In the genomic region with DNA sequence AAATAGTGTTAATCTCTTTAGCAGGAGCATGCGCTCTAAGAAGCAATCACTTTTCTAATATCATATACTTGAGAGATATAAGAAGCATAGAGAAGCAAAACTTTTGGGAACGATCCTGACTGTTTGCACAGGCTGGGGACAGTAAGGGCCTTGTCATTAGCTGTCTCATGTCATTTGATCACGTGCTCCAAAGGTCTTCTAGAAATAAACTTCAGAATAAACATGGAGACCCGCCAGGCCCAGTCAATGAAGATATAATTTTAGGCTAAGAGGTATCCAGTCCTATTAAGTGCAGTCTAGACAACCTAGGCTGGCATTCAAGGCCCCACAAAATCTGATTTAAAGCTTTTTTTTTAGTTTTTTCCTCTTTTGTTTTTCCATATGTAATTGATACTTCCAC, we compare ENCODE assay signal across 22 cellular contexts.
A peak's percentile ranks its signal among the peaks of the same experiment; 100 is the strongest.
DNase-seq lines count a peak whose midpoint lies in the region; ATAC-seq, FAIRE-seq and TF ChIP-seq lines count a peak whose summit lies in the region.
"Had no signal": no experiment of that assay in that cellular context is flagged by ENCODE, and none has a peak within 500 bp of the region (broad histone marks: within the 10 kb centered on the region; RNA-seq: fewer than 3 reads in every experiment).

No MANE protein-coding gene starts in this region.

- H3K4me2 ChIP-seq in K562 (ENCODE audit: insufficient read depth, low read length) (no peak overlapping the region), neural cell (ENCODE audit: low read length) (peak overlapping the region; percentile 37)

- ATAC-seq in left ventricle myocardium superior (peak; percentile 58), K562 (no peak)
- ATAC-seq: HepG2 had no signal

- TF ChIP-seq CTCF in left ventricle myocardium inferior (IDR thresholded peaks at IDR 0.05; ENCODE audit: borderline replicate concordance), result no peak
- no peak for TF ChIP-seq CTCF in K562 (IDR thresholded peaks at IDR 0.05 in 2 of 3, conservative IDR thresholded peaks at IDR 0.05 in 1 of 3; ENCODE audit: insufficient read depth in 2 of 3, low read depth in 1 of 3, low read length in 3 of 3)
- no peak for TF ChIP-seq CTCF in neural cell (IDR thresholded peaks at IDR 0.05; ENCODE audit: poor library complexity, severe bottlenecking)

- H3K9ac ChIP-seq in K562 (ENCODE audit: insufficient read depth in 1 of 2, low read depth in 2 of 2, low read length in 2 of 2) (no peak overlapping the region), neural cell (ENCODE audit: low read length) (peak overlapping the region; percentile 69)
- H3K9ac ChIP-seq: GM23248 had no signal

- TF ChIP-seq RAD21 in K562 (CRISPR knock-in tag; conservative IDR thresholded peaks at IDR 0.05 in 1 of 2, IDR thresholded peaks at IDR 0.05 in 1 of 2) (no peak), neural cell (conservative IDR thresholded peaks at IDR 0.05) (no peak)

- H2AFZ ChIP-seq in K562 (ENCODE audit: low read depth, low read length), result no peak overlapping the region
- no peak overlapping the region for H2AFZ ChIP-seq in neural cell (ENCODE audit: low read depth, low read length)
- H2AFZ ChIP-seq: GM23248 had no signal

- no peaks in the 10 kb centered on the region for H3K79me2 ChIP-seq in K562 (ENCODE audit: control insufficient read depth, insufficient read depth, low read length)
- no peaks in the 10 kb centered on the region for H3K79me2 ChIP-seq in neural cell (replicated peaks; ENCODE audit: insufficient read depth, low read length)

- H3K4me1 ChIP-seq in left ventricle myocardium inferior (peaks cover 12% of the 10 kb centered on the region), K562 (replicated peaks in 1 of 2; ENCODE audit: control insufficient read depth in 2 of 2, insufficient read depth in 2 of 2, low read length in 2 of 2) (no peaks in the 10 kb centered on the region)
- H3K4me1 ChIP-seq: HAP-1 had no signal

- H3K4me3 ChIP-seq in left ventricle myocardium inferior (no peak overlapping the region), K562 (no peak overlapping the region), neural cell (ENCODE audit: low read length) (peak overlapping the region; percentile 54)
- H3K4me3 ChIP-seq: GM23248, HAP-1 had no signal

- TF ChIP-seq EP300 in K562 (IDR thresholded peaks at IDR 0.05; ENCODE audit: low read length), result no peak
- TF ChIP-seq EP300 in neural cell (conservative IDR thresholded peaks at IDR 0.05; ENCODE audit: poor library complexity, severe bottlenecking), result no peak

- CTCF ChIA-PET in K562 (lab: Yijun Ruan, JAX; ENCODE audit: low intra/inter-chr PET ratio), result no interaction called here

- FAIRE-seq in K562 (lab: Jason Lieb, UNC), result no peak
- FAIRE-seq: A204.1, GM12891, GM19239, HepG2 had no signal

- H3K27me3 ChIP-seq in left ventricle myocardium inferior (ENCODE audit: low read depth) (no peaks in the 10 kb centered on the region), K562 (ENCODE audit: control insufficient read depth in 2 of 2, insufficient read depth in 2 of 2, low read length in 2 of 2) (peaks cover 4 to 9% of the 10 kb centered on the region in 2 experiments; a peak in 3 of 5 replicates), neural cell (ENCODE audit: insufficient read depth, low read depth, low read length) (no peaks in the 10 kb centered on the region)
- H3K27me3 ChIP-seq: BE2C had no signal

- no peak for TF ChIP-seq POLR2A in K562 (conservative IDR thresholded peaks at IDR 0.05)

- H3K36me3 ChIP-seq in left ventricle myocardium inferior (no peaks in the 10 kb centered on the region), K562 (ENCODE audit: control insufficient read depth, insufficient read depth, low read length) (no peaks in the 10 kb centered on the region), neural cell (ENCODE audit: insufficient read depth, low read length) (no peaks in the 10 kb centered on the region)
- H3K36me3 ChIP-seq: BE2C, HAP-1 had no signal

- no peak overlapping the region for H3K27ac ChIP-seq in left ventricle myocardium inferior (replicated peaks)
- no peak overlapping the region for H3K27ac ChIP-seq in K562 (ENCODE audit: extremely low read depth, low read depth, low read length)
- peak overlapping the region; percentile 95 for H3K27ac ChIP-seq in neural cell (ENCODE audit: low read length)
- H3K27ac ChIP-seq: GM23248 had no signal

- no peaks in the 10 kb centered on the region for H4K20me1 ChIP-seq in K562 (replicated peaks; ENCODE audit: control insufficient read depth, insufficient read depth, low read length)
- no peaks in the 10 kb centered on the region for H4K20me1 ChIP-seq in neural cell (ENCODE audit: insufficient read depth)

- no TSS peak for BruUV-seq in K562 (replicated peaks; lab: Mats Ljungman, UMichigan)

- H3K9me1 ChIP-seq in K562 (ENCODE audit: control insufficient read depth, insufficient read depth, low read length), result no peaks in the 10 kb centered on the region

- intact Hi-C loops in left ventricle myocardium superior (cut with micrococcal nuclease), result no loop called here
- intact Hi-C loops in left ventricle myocardium inferior (cut with micrococcal nuclease), result no loop called here
- intact Hi-C loops in K562 (cut with micrococcal nuclease), result no loop called here

- H3F3A ChIP-seq in neural cell (ENCODE audit: insufficient read depth, low read length, poor library complexity, severe bottlenecking), result peaks cover 11% of the 10 kb centered on the region

- WGBS in K562 (ENCODE audit: insufficient coverage, low coverage, missing lambda C conversion rate), result 2% methylated on average over 4 of the region's 4 CpGs

- H3K9me2 ChIP-seq in neural cell (ENCODE audit: insufficient read depth, low read length), result no peaks in the 10 kb centered on the region

- DNase-seq in left ventricle myocardium superior (no peak), left ventricle myocardium inferior (no peak), K562 (ENCODE audit: extremely low read depth in 1 of 4, low spot score in 3 of 4) (no peak), RKO (ENCODE audit: low spot score) (no peak)
- no peak for DNase-seq in activated effector memory CD4-positive, alpha-beta T cell treated with anti-CD3 and anti-CD28 coated beads, Interleukin-2, amount 50 U/mL, for 16 hours
- DNase-seq: ACHN; BE2C; C1 segment of cervical spinal cord; CD4-positive, CD25-positive, alpha-beta regulatory T cell; CD8-positive, alpha-beta memory T cell; COR-L47; DMS 273 treated with DMSO at 0.1 percent for 48 hours; DMS53; DND-41; EL; GM23248 had no signal

- POLR2A ChIA-PET in K562 (lab: Yijun Ruan, JAX), result no interaction called here

- H3K9me3 ChIP-seq in left ventricle myocardium inferior (replicated peaks) (peaks cover under 1% of the 10 kb centered on the region), K562 (replicated peaks; ENCODE audit: control insufficient read depth, insufficient read depth, low read depth, low read length) (no peaks in the 10 kb centered on the region), neural cell (ENCODE audit: low read length) (no peaks in the 10 kb centered on the region)
- H3K9me3 ChIP-seq: BE2C, HAP-1 had no signal

- in situ Hi-C loops in K562 (cut with MboI), result no loop called here

TF ChIP-seq in K562, 482 proteins besides CTCF, POLR2A, EP300 and RAD21:
- no peak for TF ChIP-seq DNMT1 (IDR thresholded peaks at IDR 0.05)
- TF ChIP-seq, protein P1, sequence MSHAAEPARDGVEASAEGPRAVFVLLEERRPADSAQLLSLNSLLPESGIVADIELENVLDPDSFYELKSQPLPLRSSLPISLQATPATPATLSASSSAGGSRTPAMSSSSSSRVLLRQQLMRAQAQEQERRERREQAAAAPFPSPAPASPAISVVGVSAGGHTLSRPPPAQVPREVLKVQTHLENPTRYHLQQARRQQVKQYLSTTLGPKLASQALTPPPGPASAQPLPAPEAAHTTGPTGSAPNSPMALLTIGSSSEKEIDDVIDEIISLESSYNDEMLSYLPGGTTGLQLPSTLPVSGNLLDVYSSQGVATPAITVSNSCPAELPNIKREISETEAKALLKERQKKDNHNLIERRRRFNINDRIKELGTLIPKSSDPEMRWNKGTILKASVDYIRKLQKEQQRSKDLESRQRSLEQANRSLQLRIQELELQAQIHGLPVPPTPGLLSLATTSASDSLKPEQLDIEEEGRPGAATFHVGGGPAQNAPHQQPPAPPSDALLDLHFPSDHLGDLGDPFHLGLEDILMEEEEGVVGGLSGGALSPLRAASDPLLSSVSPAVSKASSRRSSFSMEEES (CRISPR knock-in tag; IDR thresholded peaks at IDR 0.05), result peak; percentile 59

TF ChIP-seq in neural cell, 6 proteins besides CTCF, POLR2A, EP300 and RAD21:
- TF ChIP-seq EZH2 (IDR thresholded peaks at IDR 0.05; ENCODE audit: borderline replicate concordance, insufficient read depth, low read length, poor library complexity, severe bottlenecking) (no peak), MXI1 (conservative IDR thresholded peaks at IDR 0.05; ENCODE audit: poor library complexity, severe bottlenecking) (no peak)
TF ChIP-seq in neural cell: peak in this region for 0.
